ENCODE assay signal across 1 cellular context in genomic region chr6:111423055-111423633, GRCh38.
A peak's percentile ranks its signal among the peaks of the same experiment; 100 is the strongest.
TF ChIP-seq lines count a peak whose summit lies in the region.

No MANE protein-coding gene starts in this region.

TF ChIP-seq in GM12878, 131 proteins besides CTCF, POLR2A, EP300 and RAD21 (continued from another document):
- no peak for TF ChIP-seq CUX1 (IDR thresholded peaks at IDR 0.05; ENCODE audit: insufficient replicate concordance, low read depth, low read length)
- no peak for TF ChIP-seq GABPA (IDR thresholded peaks at IDR 0.05; ENCODE audit: low read depth)
- no peak for TF ChIP-seq NFXL1 (IDR thresholded peaks at IDR 0.05; ENCODE audit: borderline replicate concordance)
- peak; percentile 40; the same call in 1 of the 2 replicates for TF ChIP-seq SPI1 (IDR thresholded peaks at IDR 0.05; ENCODE audit: borderline replicate concordance, insufficient read depth, low read depth, low read length)
- peak; percentile 59; the same call in 1 of the 2 replicates for TF ChIP-seq EED (IDR thresholded peaks at IDR 0.05; ENCODE audit: low read depth)
- peak; percentile 83; the same call in 1 of the 2 replicates for TF ChIP-seq HDGF (IDR thresholded peaks at IDR 0.05)
- TF ChIP-seq RELB (IDR thresholded peaks at IDR 0.05; ENCODE audit: low read depth) = peak; percentile 47; the same call in 1 of the 2 replicates
- TF ChIP-seq ATF3 (IDR thresholded peaks at IDR 0.05; ENCODE audit: borderline replicate concordance, extremely low read depth, low read depth, low read length) = no peak
- 0 out of 2 replicates have a peak, but pooled peaks have one; percentile 73 for TF ChIP-seq YBX1 (IDR thresholded peaks at IDR 0.05)
- 0 out of 2 replicates have a peak, but pooled peaks have one; percentile 34 for TF ChIP-seq IKZF1 (conservative IDR thresholded peaks at IDR 0.05)
- TF ChIP-seq ZNF207 (IDR thresholded peaks at IDR 0.05; ENCODE audit: borderline replicate concordance) = no peak
- no peak for TF ChIP-seq CBFB (IDR thresholded peaks at IDR 0.05; ENCODE audit: low read depth)
- TF ChIP-seq NRF1 (conservative IDR thresholded peaks at IDR 0.05; ENCODE audit: low read depth, low read length) = no peak
- TF ChIP-seq IKZF2 (IDR thresholded peaks at IDR 0.05) = peak; percentile 52; a peak in 2 of 4 replicates
- TF ChIP-seq IRF4 (IDR thresholded peaks at IDR 0.05; ENCODE audit: low read depth, low read length) = no peak
- TF ChIP-seq NBN (IDR thresholded peaks at IDR 0.05) = 0 out of 2 replicates have a peak, but pooled peaks have one; percentile 40
- TF ChIP-seq BCL3 (IDR thresholded peaks at IDR 0.05; ENCODE audit: borderline replicate concordance, insufficient read depth, low read depth, low read length, poor library complexity, severe bottlenecking) = no peak
- no peak for TF ChIP-seq SMC3 (IDR thresholded peaks at IDR 0.05; ENCODE audit: borderline replicate concordance, low read length)
- no peak for TF ChIP-seq USF2 (IDR thresholded peaks at IDR 0.05; ENCODE audit: borderline replicate concordance, low read depth, low read length)
- no peak for TF ChIP-seq POLR2AphosphoS2 (IDR thresholded peaks at IDR 0.05; ENCODE audit: low read depth, low read length)
